29 cellular contexts compared by ENCODE assay signal in the genomic region with DNA sequence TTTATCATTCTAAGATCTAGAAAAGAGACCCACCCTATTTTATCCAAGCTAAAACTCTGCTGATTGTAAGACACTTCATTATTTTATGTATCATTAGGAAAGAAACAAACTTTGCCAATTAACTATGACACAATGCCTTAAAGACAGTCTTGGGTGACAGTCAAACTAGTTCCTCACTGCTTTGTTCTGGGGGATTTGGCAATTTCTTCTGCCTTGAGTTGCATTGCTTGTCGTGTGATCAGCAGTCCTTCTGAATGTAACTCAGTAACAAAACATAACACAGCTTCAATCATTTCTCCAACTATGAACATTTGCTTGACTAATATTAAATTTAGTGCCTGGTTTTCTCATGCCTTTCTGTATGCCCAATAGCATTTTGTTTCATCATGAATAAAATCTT.
DNase-seq lines count a peak whose midpoint lies in the region; ATAC-seq, FAIRE-seq and TF ChIP-seq lines count a peak whose summit lies in the region.
"Had no signal": no experiment of that assay in that cellular context is flagged by ENCODE, and none has a peak within 500 bp of the region (broad histone marks: within the 10 kb centered on the region; RNA-seq: fewer than 3 reads in every experiment).

No MANE protein-coding gene starts in this region.

- H3K36me3 ChIP-seq in astrocyte (ENCODE audit: insufficient read depth, low read length) (no peaks in the 10 kb centered on the region), suprapubic skin (no peaks in the 10 kb centered on the region)
- H3K36me3 ChIP-seq: gastrocnemius medialis, pancreas had no signal

- no peak for TF ChIP-seq EP300 in suprapubic skin (IDR thresholded peaks at IDR 0.05)

- TF ChIP-seq POLR2A in suprapubic skin (IDR thresholded peaks at IDR 0.05) = no peak

- no peak for DNase-seq in activated T-cell treated with anti-CD3 and anti-CD28 coated beads, Interleukin-2, amount 50 U/mL, for 72 hours
- no peak for DNase-seq in activated T-cell treated with anti-CD3 and anti-CD28 coated beads, Interleukin-2, amount 50 U/mL, for 24 hours
- DNase-seq in NOMO-1 treated with DMSO at 0.1 percent for 48 hours (lab: John Stamatoyannopoulos, UW; ENCODE audit: unreplicated experiment) (peak; percentile 90), astrocyte (ENCODE audit: low read depth) (no peak), suprapubic skin (ENCODE audit: low spot score in 2 of 2) (no peak), SK-N-DZ (ENCODE audit: low spot score) (no peak), AG08395 (ENCODE audit: low spot score) (no peak), left ventricle myocardium superior (no peak)
- DNase-seq: activated CD4-positive, alpha-beta T cell treated with anti-CD3 and anti-CD28 coated beads, Interleukin-2, amount 50 U/mL, for 48 hours; activated naive CD4-positive, alpha-beta T cell treated with anti-CD3 and anti-CD28 coated beads for 36 hours; aorta; CD4-positive, CD25-positive, alpha-beta regulatory T cell; central memory CD4-positive, alpha-beta T cell; DMS 273 treated with DMSO at 0.1 percent for 48 hours; dorsolateral prefrontal cortex; erythroblast; gastrocnemius medialis; kidney; naive B cell; NCI-H187 treated with DMSO at 0.1 percent for 48 hours; NCI-H345; pancreas; right cardiac atrium; stimulated activated CD4-positive, alpha-beta T cell treated with anti-CD3 and anti-CD28 coated beads, Interleukin-15, amount 100 ng/mL, for 24 hours; T-helper 1 cell had no signal

- 39% methylated on average over 1 of the region's 1 CpG for WGBS in suprapubic skin

- peaks cover 36% of the 10 kb centered on the region for H3K27me3 Mint-ChIP-seq in activated T-cell treated with anti-CD3 and anti-CD28 coated beads, Interleukin-2, amount 50 U/mL, for 72 hours (ENCODE audit: low read depth)
- H3K27me3 Mint-ChIP-seq in activated T-cell treated with anti-CD3 and anti-CD28 coated beads, Interleukin-2, amount 50 U/mL, for 24 hours = peaks cover 40% of the 10 kb centered on the region
- no peaks in the 10 kb centered on the region for H3K27me3 Mint-ChIP-seq in astrocyte (ENCODE audit: low read depth, unreplicated experiment)
- H3K27me3 Mint-ChIP-seq: CD4-positive, CD25-positive, alpha-beta regulatory T cell had no signal

- no peaks in the 10 kb centered on the region for H4K20me1 ChIP-seq in astrocyte (ENCODE audit: insufficient read depth, low read length)

- H3K27ac Mint-ChIP-seq in activated T-cell treated with anti-CD3 and anti-CD28 coated beads, Interleukin-2, amount 50 U/mL, for 72 hours = peak overlapping the region; percentile 28
- H3K27ac Mint-ChIP-seq in activated T-cell treated with anti-CD3 and anti-CD28 coated beads, Interleukin-2, amount 50 U/mL, for 24 hours = no peak overlapping the region
- H3K27ac Mint-ChIP-seq in astrocyte (ENCODE audit: unreplicated experiment) = peak overlapping the region; percentile 18
- H3K27ac Mint-ChIP-seq: activated naive CD4-positive, alpha-beta T cell treated with anti-CD3 and anti-CD28 coated beads for 36 hours had no signal

- intact Hi-C loops in left ventricle myocardium superior (cut with micrococcal nuclease) = no loop called here

- H3K4me2 ChIP-seq in astrocyte (ENCODE audit: low read length) = no peak overlapping the region

- H3K4me1 Mint-ChIP-seq in activated T-cell treated with anti-CD3 and anti-CD28 coated beads, Interleukin-2, amount 50 U/mL, for 72 hours (ENCODE audit: low read depth) = peaks cover 86% of the 10 kb centered on the region
- peaks cover 79% of the 10 kb centered on the region for H3K4me1 Mint-ChIP-seq in activated T-cell treated with anti-CD3 and anti-CD28 coated beads, Interleukin-2, amount 50 U/mL, for 24 hours (ENCODE audit: low read depth)
- H3K4me1 Mint-ChIP-seq in astrocyte (ENCODE audit: low read depth, unreplicated experiment) = peaks cover 65% of the 10 kb centered on the region

- H3K9ac ChIP-seq in astrocyte (ENCODE audit: low read length) = no peak overlapping the region

- no peak overlapping the region for H2AFZ ChIP-seq in astrocyte (ENCODE audit: low read depth, low read length)

- peaks cover 28% of the 10 kb centered on the region for H3K4me1 ChIP-seq in astrocyte (ENCODE audit: insufficient read depth, low read length)
- peaks cover 40% of the 10 kb centered on the region for H3K4me1 ChIP-seq in suprapubic skin
- H3K4me1 ChIP-seq: gastrocnemius medialis, pancreas had no signal

- peak overlapping the region in 1 of 2 donors; percentile 29 for H3K4me3 Mint-ChIP-seq in activated T-cell treated with anti-CD3 and anti-CD28 coated beads, Interleukin-2, amount 50 U/mL, for 72 hours
- no peak overlapping the region for H3K4me3 Mint-ChIP-seq in activated T-cell treated with anti-CD3 and anti-CD28 coated beads, Interleukin-2, amount 50 U/mL, for 24 hours
- no peak overlapping the region for H3K4me3 Mint-ChIP-seq in astrocyte (ENCODE audit: unreplicated experiment)
- H3K4me3 Mint-ChIP-seq: activated naive CD4-positive, alpha-beta T cell treated with anti-CD3 and anti-CD28 coated beads for 36 hours; CD4-positive, CD25-positive, alpha-beta regulatory T cell; naive B cell had no signal

- H3K4me3 ChIP-seq in astrocyte (ENCODE audit: insufficient read depth, low read depth, low read length) (no peak overlapping the region), suprapubic skin (no peak overlapping the region)
- H3K4me3 ChIP-seq: dorsolateral prefrontal cortex, gastrocnemius medialis, lung, pancreas had no signal

- peaks cover 83% of the 10 kb centered on the region for H3K79me2 ChIP-seq in astrocyte (ENCODE audit: insufficient read depth, low read length)

- TF ChIP-seq CTCF in astrocyte (IDR thresholded peaks at IDR 0.05; ENCODE audit: insufficient read depth, low read depth, low read length) (no peak), suprapubic skin (IDR thresholded peaks at IDR 0.05) (no peak)

- H3K9me3 ChIP-seq in astrocyte (ENCODE audit: insufficient read depth, low read depth, low read length) (no peaks in the 10 kb centered on the region), suprapubic skin (no peaks in the 10 kb centered on the region)
- H3K9me3 ChIP-seq: gastrocnemius medialis, pancreas had no signal

- peak in 1 of 2 donors; percentile 10 for ATAC-seq in activated T-cell treated with anti-CD3 and anti-CD28 coated beads, Interleukin-2, amount 50 U/mL, for 72 hours (replicated peaks in 1 of 2)
- no peak for ATAC-seq in left ventricle myocardium superior
- ATAC-seq: gastrocnemius medialis, pancreas, right cardiac atrium, Right ventricle myocardium inferior had no signal

- peaks cover 0 to 5% of the 10 kb centered on the region in 2 donors for H3K9me3 Mint-ChIP-seq in activated T-cell treated with anti-CD3 and anti-CD28 coated beads, Interleukin-2, amount 50 U/mL, for 72 hours
- no peaks in the 10 kb centered on the region for H3K9me3 Mint-ChIP-seq in activated T-cell treated with anti-CD3 and anti-CD28 coated beads, Interleukin-2, amount 50 U/mL, for 24 hours
- no peaks in the 10 kb centered on the region for H3K9me3 Mint-ChIP-seq in astrocyte (ENCODE audit: unreplicated experiment)
- H3K9me3 Mint-ChIP-seq: activated naive CD4-positive, alpha-beta T cell treated with anti-CD3 and anti-CD28 coated beads for 36 hours had no signal

- H3K27me3 ChIP-seq in astrocyte (ENCODE audit: insufficient read depth, low read length) (no peaks in the 10 kb centered on the region), suprapubic skin (no peaks in the 10 kb centered on the region)
- H3K27me3 ChIP-seq: gastrocnemius medialis had no signal

- no peak overlapping the region for H3K27ac ChIP-seq in astrocyte (ENCODE audit: low read depth, low read length)
- H3K27ac ChIP-seq in suprapubic skin = peak overlapping the region; percentile 48
- H3K27ac ChIP-seq: dorsolateral prefrontal cortex, gastrocnemius medialis, pancreas had no signal

- H3K36me3 Mint-ChIP-seq in activated T-cell treated with anti-CD3 and anti-CD28 coated beads, Interleukin-2, amount 50 U/mL, for 72 hours (ENCODE audit: insufficient read depth in 2 of 2) = peaks cover 14 to 16% of the 10 kb centered on the region in 2 donors
- peaks cover 75% of the 10 kb centered on the region for H3K36me3 Mint-ChIP-seq in activated T-cell treated with anti-CD3 and anti-CD28 coated beads, Interleukin-2, amount 50 U/mL, for 24 hours (ENCODE audit: low read depth)
- peaks cover 8% of the 10 kb centered on the region for H3K36me3 Mint-ChIP-seq in astrocyte (ENCODE audit: low read depth, unreplicated experiment)
- H3K36me3 Mint-ChIP-seq: CD4-positive, CD25-positive, alpha-beta regulatory T cell had no signal

- FAIRE-seq in astrocyte (lab: Jason Lieb, UNC) = no peak
- FAIRE-seq: A204.1, urothelium cell line had no signal
